ENCODE assay signal across 12 cellular contexts in the genomic region with DNA sequence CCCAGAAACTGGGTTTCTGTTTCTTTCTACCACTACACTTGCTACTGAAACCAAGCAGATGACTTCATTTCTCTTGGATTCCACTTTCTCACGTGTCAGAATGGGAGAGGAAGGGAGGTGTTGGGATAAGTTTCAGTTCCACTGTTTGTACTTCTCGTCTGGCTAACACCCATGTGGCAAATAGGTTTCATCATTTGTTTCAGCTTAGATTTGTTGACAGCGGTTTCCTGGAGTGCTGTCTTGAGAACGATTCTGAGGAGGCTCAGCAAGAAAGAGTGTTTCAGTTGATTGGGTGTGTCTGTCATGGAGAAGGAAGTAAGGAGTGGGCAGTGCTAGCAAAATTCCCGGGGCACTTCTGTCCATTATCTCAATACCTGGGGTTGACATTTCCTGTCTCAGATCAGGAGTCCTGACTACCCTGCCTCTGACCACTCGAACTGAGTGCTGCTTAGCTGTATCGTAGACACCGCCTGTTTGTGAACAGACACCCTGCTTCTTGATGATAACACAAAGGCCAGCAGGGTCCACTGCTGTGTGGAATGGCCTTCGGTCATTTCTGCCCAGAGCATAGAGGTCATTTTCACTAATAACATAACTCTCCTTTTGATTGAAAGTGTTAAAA. TPM values are rescaled to one million over a fixed set of nuclear protein-coding genes. Genes with fewer than 3 reads are reported as not detected.
A peak's percentile ranks its signal among the peaks of the same experiment; 100 is the strongest.
DNase-seq lines count a peak whose midpoint lies in the region; ATAC-seq and TF ChIP-seq lines count a peak whose summit lies in the region.
"Not testable (repeated sequence)": the region's sequence is repeated elsewhere in the genome, so short reads cannot be mapped to it uniquely, and the experiment has no call there.
"Had no signal": no experiment of that assay in that cellular context is flagged by ENCODE, and none has a peak within 500 bp of the region (broad histone marks: within the 10 kb centered on the region; RNA-seq: fewer than 3 reads in every experiment).

No MANE protein-coding gene starts in this region.

- not testable (repeated sequence) for H3K36me3 ChIP-seq in left lung; mucosa of descending colon (ENCODE audit: low read depth); psoas muscle (ENCODE audit: insufficient read depth in 1 of 2, low read depth in 1 of 2); upper lobe of right lung

- not testable (repeated sequence) for H3K9me3 Mint-ChIP-seq in activated T-helper 17 cell treated with anti-CD3 and anti-CD28 coated beads, Interleukin-2, amount 50 U/mL, for 72 hours; central memory CD8-positive, alpha-beta T cell

- H3K27ac ChIP-seq in left lung, psoas muscle, upper lobe of right lung: not testable (repeated sequence)

- peak; percentile 53 for ATAC-seq in activated T-helper 17 cell treated with anti-CD3 and anti-CD28 coated beads, Interleukin-2, amount 50 U/mL, for 72 hours (replicated peaks)
- ATAC-seq in central memory CD8-positive, alpha-beta T cell (replicated peaks; ENCODE audit: extremely low read depth, poor library complexity, severe bottlenecking): peak; percentile 56
- ATAC-seq in Right ventricle myocardium superior (ENCODE audit: poor library complexity): peak; percentile 83
- peak; percentile 91 for ATAC-seq in left ventricle myocardium superior
- peak; percentile 92 for ATAC-seq in left lung
- peak; percentile 74 for ATAC-seq in mucosa of descending colon
- ATAC-seq in psoas muscle: peak; percentile 50 to 75 (median 66)
- ATAC-seq in upper lobe of right lung: peak; percentile 96

- not testable (repeated sequence) for H3K4me1 ChIP-seq in left lung; mucosa of descending colon (ENCODE audit: low read depth); psoas muscle; upper lobe of right lung

- not testable (repeated sequence) for H3K9me3 ChIP-seq in left lung, mucosa of descending colon, psoas muscle, upper lobe of right lung

- not testable (repeated sequence) for H3K36me3 Mint-ChIP-seq in activated T-helper 17 cell treated with anti-CD3 and anti-CD28 coated beads, Interleukin-2, amount 50 U/mL, for 72 hours (ENCODE audit: low read depth); central memory CD8-positive, alpha-beta T cell (ENCODE audit: insufficient read depth)

- H3K4me3 ChIP-seq in left lung, mucosa of descending colon, psoas muscle, upper lobe of right lung: not testable (repeated sequence)

- no CpG with 5 or more reads among the region's 9 CpGs for WGBS in psoas muscle, 3 donors

- H3K4me3 Mint-ChIP-seq in activated T-helper 17 cell treated with anti-CD3 and anti-CD28 coated beads, Interleukin-2, amount 50 U/mL, for 72 hours; central memory CD8-positive, alpha-beta T cell: not testable (repeated sequence)

- intact Hi-C loops in Right ventricle myocardium superior (cut with DNase I); left ventricle myocardium superior (cut with micrococcal nuclease); left lung (cut with DNase I); mucosa of descending colon (cut with DNase I, micrococcal nuclease); psoas muscle (cut with DNase I); upper lobe of right lung (cut with DNase I): not testable (repeated sequence)

- not testable (repeated sequence) for H3K4me1 Mint-ChIP-seq in activated T-helper 17 cell treated with anti-CD3 and anti-CD28 coated beads, Interleukin-2, amount 50 U/mL, for 72 hours; central memory CD8-positive, alpha-beta T cell

- not testable (repeated sequence) for H3K27me3 Mint-ChIP-seq in activated T-helper 17 cell treated with anti-CD3 and anti-CD28 coated beads, Interleukin-2, amount 50 U/mL, for 72 hours; central memory CD8-positive, alpha-beta T cell

- H3K27me3 ChIP-seq in left lung; psoas muscle (ENCODE audit: insufficient read depth in 3 of 3, low read length in 2 of 3); upper lobe of right lung: not testable (repeated sequence)

- not testable (repeated sequence) for DNase-seq in central memory CD8-positive, alpha-beta T cell (ENCODE audit: low spot score in 2 of 2); Right ventricle myocardium superior; left ventricle myocardium superior; left lung; mucosa of descending colon; psoas muscle; upper lobe of right lung

- not testable (repeated sequence) for TF ChIP-seq CTCF in left lung (IDR thresholded peaks at IDR 0.05); mucosa of descending colon (IDR thresholded peaks at IDR 0.05); psoas muscle (IDR thresholded peaks at IDR 0.05); upper lobe of right lung (IDR thresholded peaks at IDR 0.05)

- H3K27ac Mint-ChIP-seq in activated T-helper 17 cell treated with anti-CD3 and anti-CD28 coated beads, Interleukin-2, amount 50 U/mL, for 72 hours; central memory CD8-positive, alpha-beta T cell (ENCODE audit: low read depth): not testable (repeated sequence)

RNA-seq across cellular contexts. Expression of gene NCF1, which starts 29.8 kb away (rescaled TPM):
- total RNA-seq in activated T-helper 17 cell treated with anti-CD3 and anti-CD28 coated beads, Interleukin-2, amount 50 U/mL, for 72 hours: 1 to 10 TPM in 1 of 2 donors, under 1 TPM in 1; 0.24 to 2.2 TPM
- 6.0 TPM for total RNA-seq in Right ventricle myocardium superior
- total RNA-seq in left ventricle myocardium superior: 3.9 TPM
- 10 to 100 TPM in 1 of 2 donors, 1 to 10 TPM in 1; 8.7 to 85.8 TPM for total RNA-seq in left lung
- 1 to 10 TPM; 3.9 to 8.3 (median 5.2) TPM for total RNA-seq in mucosa of descending colon
- 1 to 10 TPM in 3 of 4 donors, under 1 TPM in 1; 0.50 to 2.1 (median 1.7) TPM for total RNA-seq in psoas muscle
- under 1 TPM; 0.35 to 0.51 (median 0.36) TPM for polyA plus RNA-seq in psoas muscle
- total RNA-seq in upper lobe of right lung: 32.8 TPM
- total RNA-seq: A673, Daoy, HT-29 had no signal
- polyA plus RNA-seq: AG04450 had no signal
